In genomic region chr9:128504485-128505413, GRCh38 we compare ENCODE assay signal across 8 cellular contexts. TPM values are rescaled to one million over a fixed set of nuclear protein-coding genes. Genes with fewer than 3 reads are reported as not detected.
DNase-seq lines count a peak whose midpoint lies in the region; ATAC-seq and TF ChIP-seq lines count a peak whose summit lies in the region.

TSS of gene GLE1 (plus strand) at chr9:128504719. CDS start at chr9:128504806, 87 bp downstream.

- H3K27me3 ChIP-seq in cardiac muscle cell (no peaks in the 10 kb centered on the region), trophoblast cell (ENCODE audit: insufficient read depth, low read length) (no peaks in the 10 kb centered on the region), tibial nerve (no peaks in the 10 kb centered on the region)

- no CpG with 5 or more reads among the region's 64 CpGs for WGBS in trophoblast cell (ENCODE audit: extremely low coverage, insufficient coverage, insufficient read length)
- WGBS in tibial nerve, 2 donors = 0 to 1% methylated on average over 46 to 56 of the region's 64 CpGs

- peak within 1 kb of the TSS; percentile 50 for H4K91ac ChIP-seq in trophoblast cell (ENCODE audit: low read depth, low read length)

- H2BK5ac ChIP-seq in trophoblast cell (ENCODE audit: low read depth, low read length, poor library complexity) = peak within 1 kb of the TSS; percentile 39

- H2BK120ac ChIP-seq in trophoblast cell (ENCODE audit: insufficient read depth, low read length, poor library complexity) = peak within 1 kb of the TSS; percentile 40

- peak within 1 kb of the TSS; percentile 97 for H3K27ac Mint-ChIP-seq in activated naive CD8-positive, alpha-beta T cell treated with anti-CD3 and anti-CD28 coated beads, Interleukin-2, amount 50 U/mL, for 24 hours

- peak within 1 kb of the TSS; percentile 99 for H3K4me3 Mint-ChIP-seq in activated naive CD8-positive, alpha-beta T cell treated with anti-CD3 and anti-CD28 coated beads, Interleukin-2, amount 50 U/mL, for 24 hours

- no peak within 1 kb of the TSS for H2BK12ac ChIP-seq in trophoblast cell (ENCODE audit: low read length)

- H2AK5ac ChIP-seq in trophoblast cell (ENCODE audit: low read length) = no peak within 1 kb of the TSS

- H3K27me3 Mint-ChIP-seq in activated naive CD8-positive, alpha-beta T cell treated with anti-CD3 and anti-CD28 coated beads, Interleukin-2, amount 50 U/mL, for 24 hours = no peaks in the 10 kb centered on the region

- peak within 1 kb of the TSS; percentile 94 for H2AFZ ChIP-seq in trophoblast cell (ENCODE audit: insufficient read depth, low read length, poor library complexity)

- no peaks in the 10 kb centered on the region for H3K9me3 ChIP-seq in cardiac muscle cell (ENCODE audit: low read depth)
- H3K9me3 ChIP-seq in trophoblast cell (ENCODE audit: insufficient read depth, low read depth, low read length) = no peaks in the 10 kb centered on the region
- no peaks in the 10 kb centered on the region for H3K9me3 ChIP-seq in tibial nerve

- peak within 1 kb of the TSS; percentile 80 for H3K9ac ChIP-seq in trophoblast cell (ENCODE audit: low read length)

- peak within 1 kb of the TSS; percentile 92 for H3K4me2 ChIP-seq in trophoblast cell (ENCODE audit: low read length)

- H3K79me2 ChIP-seq in trophoblast cell (ENCODE audit: control insufficient read depth, insufficient read depth, low read length, poor library complexity) = no peaks in the 10 kb centered on the region

- peaks cover 20% of the 10 kb centered on the region for H3K36me3 Mint-ChIP-seq in activated naive CD8-positive, alpha-beta T cell treated with anti-CD3 and anti-CD28 coated beads, Interleukin-2, amount 50 U/mL, for 24 hours (ENCODE audit: low read depth)

- H3K4me1 Mint-ChIP-seq in activated naive CD8-positive, alpha-beta T cell treated with anti-CD3 and anti-CD28 coated beads, Interleukin-2, amount 50 U/mL, for 24 hours = peaks cover 21% of the 10 kb centered on the region

- H3K27ac ChIP-seq in cardiac muscle cell = peak within 1 kb of the TSS; percentile 85
- H3K27ac ChIP-seq in trophoblast cell (ENCODE audit: low read depth, low read length) = peak within 1 kb of the TSS; percentile 20
- peak within 1 kb of the TSS; percentile 43 to 91 (median 84) for H3K27ac ChIP-seq in tibial nerve

- no peaks in the 10 kb centered on the region for H3K9me3 Mint-ChIP-seq in activated naive CD8-positive, alpha-beta T cell treated with anti-CD3 and anti-CD28 coated beads, Interleukin-2, amount 50 U/mL, for 24 hours

- H3K23ac ChIP-seq in trophoblast cell (ENCODE audit: low read length) = no peak within 1 kb of the TSS

- H3K4me1 ChIP-seq in cardiac muscle cell (ENCODE audit: low read depth) (peaks cover 8% of the 10 kb centered on the region), trophoblast cell (ENCODE audit: control insufficient read depth in 1 of 2, insufficient read depth in 2 of 2, low read length in 2 of 2) (peaks cover 0 to 2% of the 10 kb centered on the region in 2 experiments), tibial nerve (peaks cover 0 to 27% (median 5%) of the 10 kb centered on the region in 4 donors)

- TF ChIP-seq POLR2A in tibial nerve (IDR thresholded peaks at IDR 0.05) = peak in 1 of 2 donors; percentile 65

- H3K79me1 ChIP-seq in trophoblast cell (ENCODE audit: low read length) = peaks cover 3% of the 10 kb centered on the region

- peak within 1 kb of the TSS; percentile 90 for H3K4me3 ChIP-seq in GM12875 (ENCODE audit: low read depth, low read length)
- peak within 1 kb of the TSS; percentile 80 for H3K4me3 ChIP-seq in cardiac muscle cell
- peak within 1 kb of the TSS; percentile 95 for H3K4me3 ChIP-seq in trophoblast cell (ENCODE audit: low read depth, low read length)
- H3K4me3 ChIP-seq in tibial nerve = peak within 1 kb of the TSS; percentile 65 to 99 (median 91)

- H3K4ac ChIP-seq in trophoblast cell (ENCODE audit: low read depth, low read length) = peak within 1 kb of the TSS; percentile 59

- H4K12ac ChIP-seq in trophoblast cell (ENCODE audit: low read depth, low read length) = peak within 1 kb of the TSS; percentile 83

- peak within 1 kb of the TSS; percentile 92 for H4K8ac ChIP-seq in trophoblast cell (ENCODE audit: low read depth, low read length)

- DNase-seq in NCI-H1436 (lab: John Stamatoyannopoulos, UW) = peak; percentile 92
- peak; percentile 84 for DNase-seq in SW480 (ENCODE audit: low spot score)
- DNase-seq in activated naive CD8-positive, alpha-beta T cell treated with anti-CD3 and anti-CD28 coated beads, Interleukin-2, amount 50 U/mL, for 24 hours = peak; percentile 99
- peak; percentile 95 for DNase-seq in cardiac muscle cell (ENCODE audit: low read depth in 1 of 2, low spot score in 1 of 2)
- DNase-seq in trophoblast cell = peak; percentile 92 to 99
- DNase-seq in tibial nerve (ENCODE audit: low spot score in 2 of 2) = peak; percentile 86 to 90

- TF ChIP-seq CTCF in GM12875 (IDR thresholded peaks at IDR 0.05; ENCODE audit: borderline replicate concordance, insufficient read depth, low read depth, low read length) (no peak), cardiac muscle cell (IDR thresholded peaks at IDR 0.05; ENCODE audit: low read depth, low read length) (no peak), tibial nerve (IDR thresholded peaks at IDR 0.05) (no peak)

- H3K14ac ChIP-seq in trophoblast cell (ENCODE audit: low read length) = peak within 1 kb of the TSS; percentile 86

- ATAC-seq in HG02798 (IDR thresholded peaks at IDR 0.05; ENCODE audit: poor library complexity, unreplicated experiment) = peak; percentile 94
- peak; percentile 93 for ATAC-seq in activated naive CD8-positive, alpha-beta T cell treated with anti-CD3 and anti-CD28 coated beads, Interleukin-2, amount 50 U/mL, for 24 hours

- H3K18ac ChIP-seq in trophoblast cell (ENCODE audit: low read length) = peak within 1 kb of the TSS; percentile 79

- peak; percentile 81 to 83 for TF ChIP-seq EP300 in tibial nerve (IDR thresholded peaks at IDR 0.05)

- H3K36me3 ChIP-seq in cardiac muscle cell (no peaks in the 10 kb centered on the region), trophoblast cell (ENCODE audit: control insufficient read depth in 1 of 2, insufficient read depth in 2 of 2, low read length in 2 of 2) (peaks cover 9 to 17% of the 10 kb centered on the region in 2 experiments), tibial nerve (peaks cover 0 to 20% (median 3%) of the 10 kb centered on the region in 3 donors)

RNA-seq across cellular contexts. Expression of gene GLE1, which starts in this region (rescaled TPM):
- total RNA-seq in cardiac muscle cell (20.6 and 22.4 TPM in 2 replicates), tibial nerve (10 to 100 TPM; 24.5 to 30.4 (median 28.8) TPM)
- polyA plus RNA-seq in cardiac muscle cell = 16.3 and 28.4 TPM in 2 replicates
- polyA plus RNA-seq in trophoblast cell (2013) = 13.0 and 13.3 TPM in 2 replicates

Comparison
In these comparisons a context has a peak if more than half of its experiments do, and no peak if none do; other contexts are left out.
1. Peak in every context shown above with its lines: DNase-seq, ATAC-seq, H3K4me3 ChIP-seq and H3K27ac ChIP-seq.
2. H3K27ac ChIP-seq: peak in every context shown above with its lines; median percentile 85 in cardiac muscle cell; 84 in tibial nerve; 20 in trophoblast cell.